In the genomic region with DNA sequence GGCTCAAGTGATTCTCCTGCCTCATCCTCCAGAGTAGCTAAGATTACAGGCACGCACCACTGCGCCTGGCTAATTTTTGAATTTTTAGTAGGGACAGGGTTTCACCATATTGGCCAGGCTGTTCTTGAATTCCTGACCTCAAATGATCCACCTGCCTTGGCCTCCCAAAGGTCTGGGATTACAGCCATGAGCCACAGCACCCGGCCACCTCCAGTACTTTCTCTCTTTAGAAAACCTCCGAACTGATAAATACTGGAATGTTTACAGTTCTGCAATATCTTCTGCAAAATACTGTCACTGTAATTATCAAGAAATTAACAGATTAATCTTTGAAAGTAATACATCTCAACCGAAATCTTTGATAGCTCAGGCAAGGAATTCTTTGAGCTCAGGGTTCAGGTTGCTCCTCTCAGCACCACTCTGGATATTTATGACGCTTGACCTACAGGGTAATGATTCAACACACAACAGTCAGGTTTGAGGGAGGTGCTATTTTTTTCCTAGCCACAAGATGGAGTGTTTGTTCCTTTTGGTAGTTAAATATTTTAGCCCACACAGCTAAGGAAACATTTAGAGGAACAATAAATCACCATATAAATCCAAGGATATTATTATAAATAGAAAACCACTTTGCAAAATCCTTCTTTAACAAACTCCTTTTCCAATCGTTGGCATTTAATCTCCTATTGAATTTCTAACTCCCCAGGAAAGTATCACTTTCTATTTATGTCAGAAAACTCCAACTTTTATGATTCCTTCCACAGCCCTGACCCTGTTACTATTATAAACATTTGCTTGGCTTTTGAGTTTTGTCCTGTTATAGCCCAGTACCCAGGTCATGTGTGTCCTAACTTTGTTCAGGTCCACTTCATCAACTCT, we compare ENCODE assay signal across 8 cellular contexts. TPM values are rescaled to one million over a fixed set of nuclear protein-coding genes. Genes with fewer than 3 reads are reported as not detected.
A peak's percentile ranks its signal among the peaks of the same experiment; 100 is the strongest.
DNase-seq lines count a peak whose midpoint lies in the region; ATAC-seq, FAIRE-seq and TF ChIP-seq lines count a peak whose summit lies in the region.

No MANE protein-coding gene starts in this region.

- H4K20me1 ChIP-seq in endothelial cell of umbilical vein (replicated peaks; ENCODE audit: control insufficient read depth, extremely low read depth, insufficient read depth, low read length) = no peaks in the 10 kb centered on the region

- CTCF ChIA-PET in AG04450 (lab: Charles Lee) = interaction anchor here (0.6 to 9.5 kb wide), 19 partner anchors 9 to 326 kb away, joined by 3 to 156 read pairs (median 6); no protein-coding TSS in a partner anchor
- CTCF ChIA-PET in endothelial cell of umbilical vein (lab: Charles Lee) = interaction anchor here (0.5 to 5.0 kb wide), 9 partner anchors 9 to 224 kb away, joined by 3 to 76 read pairs (median 4); no protein-coding TSS in a partner anchor

- peak; percentile 79 for FAIRE-seq in endothelial cell of umbilical vein (lab: Jason Lieb, UNC)

- BruUV-seq in endothelial cell of umbilical vein (replicated peaks; lab: Mats Ljungman, UMichigan) = no TSS peak

- H2AFZ ChIP-seq in endothelial cell of umbilical vein (ENCODE audit: low read depth, low read length) = no peak overlapping the region

- H3K27me3 ChIP-seq in AG04450 (ENCODE audit: control insufficient read depth, insufficient read depth, low read length) = peaks cover 4% of the 10 kb centered on the region
- no peaks in the 10 kb centered on the region for H3K27me3 ChIP-seq in endothelial cell of umbilical vein (ENCODE audit: control insufficient read depth in 2 of 2, insufficient read depth in 2 of 2, low read length in 2 of 2)

- H3K27ac ChIP-seq in AG04450 (ENCODE audit: low read depth, low read length) (no peak overlapping the region), endothelial cell of umbilical vein (ENCODE audit: insufficient read depth, low read depth, low read length) (no peak overlapping the region)

- POLR2A ChIA-PET in AG04450 (lab: Yijun Ruan, JAX) = interaction anchor here (1.1 kb wide), 1 partner anchor 48 kb away, joined by 3 read pairs; the partner anchor contains the start of gene GTF2A1
- POLR2A ChIA-PET in endothelial cell of umbilical vein (lab: Charles Lee) = no interaction called here

- no peak overlapping the region for H3K4me2 ChIP-seq in endothelial cell of umbilical vein (ENCODE audit: insufficient read depth, low read length)

- no peaks in the 10 kb centered on the region for H3K4me1 ChIP-seq in endothelial cell of umbilical vein (ENCODE audit: control insufficient read depth, extremely low read depth, insufficient read depth, low read length)
- H3K4me1 ChIP-seq in mucosa of descending colon (ENCODE audit: low read depth) = no peaks in the 10 kb centered on the region

- H3K4me3 ChIP-seq in AG04450 (ENCODE audit: low read depth, low read length) (no peak overlapping the region), GM12865 (ENCODE audit: low read depth, low read length) (no peak overlapping the region), endothelial cell of umbilical vein (replicated peaks in 1 of 3; ENCODE audit: insufficient read depth in 1 of 3, low read depth in 1 of 3, low read length in 3 of 3) (no peak overlapping the region), mucosa of descending colon (no peak overlapping the region)

- H3K79me2 ChIP-seq in endothelial cell of umbilical vein (ENCODE audit: control insufficient read depth, insufficient read depth, low read length) = no peaks in the 10 kb centered on the region

- no peaks in the 10 kb centered on the region for H3K9me1 ChIP-seq in endothelial cell of umbilical vein (replicated peaks; ENCODE audit: control insufficient read depth, extremely low read depth, insufficient read depth, low read length)

- intact Hi-C loops in endothelial cell of umbilical vein (cut with micrococcal nuclease) = loop anchor here (1.0 kb wide), 1 partner anchor 184 kb away; no protein-coding TSS in a partner anchor
- intact Hi-C loops in mucosa of descending colon (cut with DNase I, micrococcal nuclease) = loop anchor here in 1 of 2 donors (5.0 kb wide), 1 partner anchor 183 kb away; no protein-coding TSS in a partner anchor

- H3K36me3 ChIP-seq in endothelial cell of umbilical vein (ENCODE audit: control insufficient read depth in 2 of 2, extremely low read depth in 1 of 2, insufficient read depth in 2 of 2, low read length in 2 of 2) (no peaks in the 10 kb centered on the region), mucosa of descending colon (ENCODE audit: low read depth) (no peaks in the 10 kb centered on the region)

- TF ChIP-seq CTCF in AG04450 (IDR thresholded peaks at IDR 0.05; ENCODE audit: low read depth, low read length) (peak; percentile 76), GM12865 (IDR thresholded peaks at IDR 0.05; ENCODE audit: insufficient read depth, low read depth, low read length, missing control alignments) (peak; percentile 60), endothelial cell of umbilical vein (IDR thresholded peaks at IDR 0.05; ENCODE audit: extremely low read depth in 1 of 2, insufficient read depth in 1 of 2, low read depth in 1 of 2, low read length in 2 of 2) (peak; percentile 39 to 55), mucosa of descending colon (IDR thresholded peaks at IDR 0.05) (peak; percentile 64)

- no peak for TF ChIP-seq POLR2A in endothelial cell of umbilical vein (IDR thresholded peaks at IDR 0.05; ENCODE audit: low read depth, low read length)

- H3K9me3 ChIP-seq in AG04450 (ENCODE audit: control insufficient read depth, insufficient read depth, low read length) = no peaks in the 10 kb centered on the region
- no peaks in the 10 kb centered on the region for H3K9me3 ChIP-seq in endothelial cell of umbilical vein (replicated peaks; ENCODE audit: control insufficient read depth, insufficient read depth, low read length)
- no peaks in the 10 kb centered on the region for H3K9me3 ChIP-seq in mucosa of descending colon

- dilution Hi-C loops in endothelial cell of umbilical vein (cut with MboI; ENCODE audit: extremely low pct_ligation_motif_present, low sequenced_read_pairs) = no loop called here

- H3K9ac ChIP-seq in endothelial cell of umbilical vein (replicated peaks; ENCODE audit: extremely low read depth, insufficient read depth, low read length) = no peak overlapping the region

- ATAC-seq in HG02610 (IDR thresholded peaks at IDR 0.05; ENCODE audit: unreplicated experiment) = peak; percentile 65
- peak; percentile 94 for ATAC-seq in mucosa of descending colon
- ATAC-seq in HG02763 (IDR thresholded peaks at IDR 0.05; ENCODE audit: unreplicated experiment) = no peak

- DNase-seq in AG04450 (ENCODE audit: low read depth, low spot score) = peak; percentile 39
- DNase-seq in GM12865 (ENCODE audit: low read depth) = peak; percentile 57
- peak; percentile 81 for DNase-seq in NAMALWA (ENCODE audit: low spot score)
- DNase-seq in RPMI8226 = peak; percentile 55
- peak; percentile 69 for DNase-seq in endothelial cell of umbilical vein (ENCODE audit: low read depth, low spot score)
- peak in 1 of 3 donors; percentile 75 for DNase-seq in mucosa of descending colon

TF ChIP-seq in endothelial cell of umbilical vein, 7 proteins besides CTCF, POLR2A, EP300 and RAD21:
- TF ChIP-seq POLR2AphosphoS5 (IDR thresholded peaks at IDR 0.05; ENCODE audit: insufficient read depth, low read depth, low read length) (no peak), MAX (IDR thresholded peaks at IDR 0.05; ENCODE audit: insufficient read depth, insufficient read length) (no peak), EZH2 (IDR thresholded peaks at IDR 0.05; ENCODE audit: borderline replicate concordance, low read depth, low read length, severe bottlenecking) (no peak), JUN (IDR thresholded peaks at IDR 0.05; ENCODE audit: borderline replicate concordance, insufficient read depth, insufficient read length, low read depth) (no peak), MYC (IDR thresholded peaks at IDR 0.05; ENCODE audit: low read depth, low read length) (no peak), FOS (IDR thresholded peaks at IDR 0.05; ENCODE audit: borderline replicate concordance, insufficient read depth, low read length) (no peak), GATA2 (IDR thresholded peaks at IDR 0.05; ENCODE audit: insufficient read depth, insufficient read length, low read depth, low read length) (no peak)

RNA-seq across cellular contexts. Expression of gene GTF2A1, which starts 48.6 kb away (rescaled TPM):
- 22.9 and 24.5 TPM in 2 replicates for polyA plus RNA-seq in AG04450 (2011; rRNA removed)
- polyA minus RNA-seq in AG04450 (2011; rRNA and poly(A)+ RNA removed) = 50.0 and 52.5 TPM in 2 replicates
- 32.1 and 33.4 TPM in 2 replicates for total RNA-seq in endothelial cell of umbilical vein
- polyA plus RNA-seq in endothelial cell of umbilical vein = 11.1 and 13.3 TPM in 2 replicates
- polyA plus RNA-seq in endothelial cell of umbilical vein (2011; cell fraction: cytosol; rRNA removed) = 11.2 and 11.6 TPM in 2 replicates
- polyA plus RNA-seq in endothelial cell of umbilical vein (2011; cell fraction: nucleus; rRNA removed) = 8.5 and 8.6 TPM in 2 replicates
- polyA plus RNA-seq in endothelial cell of umbilical vein (2012) = 12.4 and 15.7 TPM in 2 replicates
- 54.5 and 63.9 TPM in 2 replicates for polyA minus RNA-seq in endothelial cell of umbilical vein
- 32.1 TPM for polyA minus RNA-seq in endothelial cell of umbilical vein (2011; cell fraction: cytosol; rRNA and poly(A)+ RNA removed)
- polyA minus RNA-seq in endothelial cell of umbilical vein (2011; cell fraction: nucleus; rRNA and poly(A)+ RNA removed) = 12.3 TPM in 2 replicates
- 10 to 100 TPM; 24.2 to 31.0 (median 29.5) TPM for total RNA-seq in mucosa of descending colon
